Comparison of ENCODE assay signal across 15 cellular contexts in the genomic region with DNA sequence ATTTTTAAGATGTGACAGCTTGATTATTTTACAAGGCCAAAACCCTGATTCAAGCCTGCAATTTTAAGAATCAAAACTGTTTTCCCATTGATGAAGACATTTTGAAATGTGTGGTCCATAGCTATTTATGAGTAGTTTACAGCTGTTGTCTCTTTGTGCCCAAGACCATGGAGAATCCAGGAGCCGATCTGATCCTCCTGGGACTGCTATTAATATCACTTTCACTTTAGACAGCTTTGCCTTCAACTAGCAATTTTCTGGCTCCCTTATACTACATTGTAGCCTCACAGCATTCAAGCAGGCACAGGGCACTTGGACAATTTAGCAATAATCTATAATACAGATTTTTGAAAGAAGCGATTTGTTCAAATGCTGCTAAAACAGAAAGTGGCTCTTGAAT.
A peak's percentile ranks its signal among the peaks of the same experiment; 100 is the strongest.
DNase-seq lines count a peak whose midpoint lies in the region; ATAC-seq, FAIRE-seq and TF ChIP-seq lines count a peak whose summit lies in the region.
"Had no signal": no experiment of that assay in that cellular context is flagged by ENCODE, and none has a peak within 500 bp of the region (broad histone marks: within the 10 kb centered on the region; RNA-seq: fewer than 3 reads in every experiment).

No MANE protein-coding gene starts in this region.

- no peak for TF ChIP-seq EP300 in A549 (IDR thresholded peaks at IDR 0.05)

- H3K4me3 ChIP-seq in A549 (no peak overlapping the region), dorsolateral prefrontal cortex (peak overlapping the region in 35 of 59 donors; percentile 1 to 43 (median 18)), muscle layer of colon (ENCODE audit: low read depth in 1 of 2, low read length in 2 of 2) (peak overlapping the region in 1 of 2 donors; percentile 38)
- H3K4me3 ChIP-seq: colonic mucosa, prostate gland, thyroid gland had no signal

- H3K27me3 ChIP-seq in dorsolateral prefrontal cortex (no peaks in the 10 kb centered on the region), muscle layer of colon (ENCODE audit: control insufficient read depth in 1 of 2, insufficient read depth in 2 of 2, low read length in 2 of 2) (no peaks in the 10 kb centered on the region)
- H3K27me3 ChIP-seq: colonic mucosa, thyroid gland had no signal

- no peak overlapping the region for H3K27ac Mint-ChIP-seq in activated CD8-positive, alpha-beta T cell treated with anti-CD3 and anti-CD28 coated beads for 36 hours

- no peak for ATAC-seq in A549
- no peak for ATAC-seq in HG02973 (IDR thresholded peaks at IDR 0.05; ENCODE audit: unreplicated experiment)
- no peak for ATAC-seq in activated CD8-positive, alpha-beta T cell treated with anti-CD3 and anti-CD28 coated beads for 36 hours
- ATAC-seq in GM18867 (IDR thresholded peaks at IDR 0.05; ENCODE audit: unreplicated experiment): no peak

- no peak for DNase-seq in A549 (ENCODE audit: low read depth in 1 of 2, low spot score in 1 of 2)
- DNase-seq in LHCN-M2 (ENCODE audit: low read depth): peak; percentile 93
- no peak for DNase-seq in dorsolateral prefrontal cortex
- DNase-seq in NCI-H2081 treated with DMSO at 0.1 percent for 48 hours (lab: John Stamatoyannopoulos, UW): no peak
- DNase-seq in activated CD8-positive, alpha-beta T cell treated with anti-CD3 and anti-CD28 coated beads for 36 hours: no peak
- DNase-seq: activated CD4-positive, alpha-beta T cell treated with anti-CD3 and anti-CD28 coated beads, Interleukin-2, amount 50 U/mL, for 4 hours; activated naive CD4-positive, alpha-beta T cell treated with Interleukin-2 at 50 U/mL for 16 hours; colonic mucosa; NCI-H1105; NCI-H774; thyroid gland had no signal

- CTCF ChIA-PET in A549 (lab: Yijun Ruan, JAX): no interaction called here
- CTCF ChIA-PET in activated CD8-positive, alpha-beta T cell treated with anti-CD3 and anti-CD28 coated beads for 36 hours (lab: Charles Lee): no interaction called here

- no peak for TF ChIP-seq RAD21 in A549 (conservative IDR thresholded peaks at IDR 0.05 in 1 of 2, IDR thresholded peaks at IDR 0.05 in 1 of 2)

- no peak overlapping the region for H3K4me3 Mint-ChIP-seq in activated CD8-positive, alpha-beta T cell treated with anti-CD3 and anti-CD28 coated beads for 36 hours

- intact Hi-C loops in dorsolateral prefrontal cortex (cut with DNase I): no loop called here
- intact Hi-C loops in activated CD8-positive, alpha-beta T cell treated with anti-CD3 and anti-CD28 coated beads for 36 hours (cut with micrococcal nuclease): no loop called here

- H3K4me2 ChIP-seq in A549: peak overlapping the region; percentile 45; the same call in 2 of the 3 replicates

- POLR2A ChIA-PET in A549 (lab: Yijun Ruan, JAX): no interaction called here
- POLR2A ChIA-PET in activated CD8-positive, alpha-beta T cell treated with anti-CD3 and anti-CD28 coated beads for 36 hours (lab: Charles Lee): no interaction called here

- peak overlapping the region; percentile 29 for H3K9ac ChIP-seq in muscle layer of colon (ENCODE audit: low read length)

- no peaks in the 10 kb centered on the region for H3K4me1 Mint-ChIP-seq in activated CD8-positive, alpha-beta T cell treated with anti-CD3 and anti-CD28 coated beads for 36 hours (ENCODE audit: low read depth)

- H3K4me1 ChIP-seq in A549 (no peaks in the 10 kb centered on the region), muscle layer of colon (ENCODE audit: insufficient read depth, low read length) (peaks cover 70% of the 10 kb centered on the region)
- H3K4me1 ChIP-seq: colonic mucosa, prostate gland had no signal

- WGBS in A549 (ENCODE audit: missing lambda C conversion rate): 22% methylated on average over 2 of the region's 2 CpGs

- TF ChIP-seq CTCF in A549 (IDR thresholded peaks at IDR 0.05) (no peak), dorsolateral prefrontal cortex (IDR thresholded peaks at IDR 0.05 in 54 of 56, conservative IDR thresholded peaks at IDR 0.05 in 2 of 56; ENCODE audit: low read depth in 1 of 56, partially characterized antibody in 56 of 56) (no peak)
- TF ChIP-seq CTCF in activated CD8-positive, alpha-beta T cell treated with anti-CD3 and anti-CD28 coated beads for 36 hours (IDR thresholded peaks at IDR 0.05): no peak

- no peaks in the 10 kb centered on the region for H3K36me3 Mint-ChIP-seq in activated CD8-positive, alpha-beta T cell treated with anti-CD3 and anti-CD28 coated beads for 36 hours (ENCODE audit: low read depth)

- no peaks in the 10 kb centered on the region for H3K36me3 ChIP-seq in muscle layer of colon (ENCODE audit: insufficient read depth, low read length)
- H3K36me3 ChIP-seq: colonic mucosa, prostate gland, thyroid gland had no signal

- H3K27me3 Mint-ChIP-seq in activated CD8-positive, alpha-beta T cell treated with anti-CD3 and anti-CD28 coated beads for 36 hours: no peaks in the 10 kb centered on the region

- H3K27ac ChIP-seq in A549: no peak overlapping the region
- H3K27ac ChIP-seq in dorsolateral prefrontal cortex: peak overlapping the region in 25 of 59 donors; percentile 1 to 62 (median 31)
- no peak overlapping the region for H3K27ac ChIP-seq in muscle layer of colon (ENCODE audit: low read depth, low read length)
- H3K27ac ChIP-seq: colonic mucosa, prostate gland, thyroid gland had no signal

- TF ChIP-seq POLR2A in A549 (IDR thresholded peaks at IDR 0.05; ENCODE audit: low read length): no peak

- H3K9me3 Mint-ChIP-seq in activated CD8-positive, alpha-beta T cell treated with anti-CD3 and anti-CD28 coated beads for 36 hours: no peaks in the 10 kb centered on the region

- H3K9me3 ChIP-seq in A549 (no peaks in the 10 kb centered on the region), muscle layer of colon (ENCODE audit: low read length) (no peaks in the 10 kb centered on the region)
- H3K9me3 ChIP-seq: colonic mucosa, prostate gland, thyroid gland had no signal

- FAIRE-seq in A549 (lab: Jason Lieb, UNC): no peak

TF ChIP-seq in A549, 52 proteins besides CTCF, POLR2A, EP300 and RAD21:
- no peak for TF ChIP-seq PHF8 (IDR thresholded peaks at IDR 0.05; ENCODE audit: borderline replicate concordance, low read depth)
- no peak for TF ChIP-seq NFE2L2 (conservative IDR thresholded peaks at IDR 0.05; ENCODE audit: low read length)
- TF ChIP-seq ZFP36 (IDR thresholded peaks at IDR 0.05; ENCODE audit: borderline replicate concordance, partially characterized antibody): no peak
- TF ChIP-seq CHD4 (IDR thresholded peaks at IDR 0.05; ENCODE audit: borderline replicate concordance): no peak
- TF ChIP-seq, protein P1, sequence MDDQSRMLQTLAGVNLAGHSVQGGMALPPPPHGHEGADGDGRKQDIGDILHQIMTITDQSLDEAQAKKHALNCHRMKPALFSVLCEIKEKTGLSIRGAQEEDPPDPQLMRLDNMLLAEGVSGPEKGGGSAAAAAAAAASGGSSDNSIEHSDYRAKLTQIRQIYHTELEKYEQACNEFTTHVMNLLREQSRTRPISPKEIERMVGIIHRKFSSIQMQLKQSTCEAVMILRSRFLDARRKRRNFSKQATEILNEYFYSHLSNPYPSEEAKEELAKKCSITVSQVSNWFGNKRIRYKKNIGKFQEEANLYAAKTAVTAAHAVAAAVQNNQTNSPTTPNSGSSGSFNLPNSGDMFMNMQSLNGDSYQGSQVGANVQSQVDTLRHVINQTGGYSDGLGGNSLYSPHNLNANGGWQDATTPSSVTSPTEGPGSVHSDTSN (IDR thresholded peaks at IDR 0.05): no peak
- no peak for TF ChIP-seq FOSB (CRISPR knock-in tag; IDR thresholded peaks at IDR 0.05)
- TF ChIP-seq ZNF302 (CRISPR knock-in tag; IDR thresholded peaks at IDR 0.05): no peak
- TF ChIP-seq TP53 (CRISPR knock-in tag; IDR thresholded peaks at IDR 0.05): no peak
- TF ChIP-seq, protein P2, sequence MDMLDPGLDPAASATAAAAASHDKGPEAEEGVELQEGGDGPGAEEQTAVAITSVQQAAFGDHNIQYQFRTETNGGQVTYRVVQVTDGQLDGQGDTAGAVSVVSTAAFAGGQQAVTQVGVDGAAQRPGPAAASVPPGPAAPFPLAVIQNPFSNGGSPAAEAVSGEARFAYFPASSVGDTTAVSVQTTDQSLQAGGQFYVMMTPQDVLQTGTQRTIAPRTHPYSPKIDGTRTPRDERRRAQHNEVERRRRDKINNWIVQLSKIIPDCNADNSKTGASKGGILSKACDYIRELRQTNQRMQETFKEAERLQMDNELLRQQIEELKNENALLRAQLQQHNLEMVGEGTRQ (IDR thresholded peaks at IDR 0.05): no peak
- TF ChIP-seq TFCP2L1 (CRISPR knock-in tag; IDR thresholded peaks at IDR 0.05): no peak
TF ChIP-seq in A549: peak in this region for 0.
